Comparison of ENCODE assay signal across 8 cellular contexts in the genomic region with DNA sequence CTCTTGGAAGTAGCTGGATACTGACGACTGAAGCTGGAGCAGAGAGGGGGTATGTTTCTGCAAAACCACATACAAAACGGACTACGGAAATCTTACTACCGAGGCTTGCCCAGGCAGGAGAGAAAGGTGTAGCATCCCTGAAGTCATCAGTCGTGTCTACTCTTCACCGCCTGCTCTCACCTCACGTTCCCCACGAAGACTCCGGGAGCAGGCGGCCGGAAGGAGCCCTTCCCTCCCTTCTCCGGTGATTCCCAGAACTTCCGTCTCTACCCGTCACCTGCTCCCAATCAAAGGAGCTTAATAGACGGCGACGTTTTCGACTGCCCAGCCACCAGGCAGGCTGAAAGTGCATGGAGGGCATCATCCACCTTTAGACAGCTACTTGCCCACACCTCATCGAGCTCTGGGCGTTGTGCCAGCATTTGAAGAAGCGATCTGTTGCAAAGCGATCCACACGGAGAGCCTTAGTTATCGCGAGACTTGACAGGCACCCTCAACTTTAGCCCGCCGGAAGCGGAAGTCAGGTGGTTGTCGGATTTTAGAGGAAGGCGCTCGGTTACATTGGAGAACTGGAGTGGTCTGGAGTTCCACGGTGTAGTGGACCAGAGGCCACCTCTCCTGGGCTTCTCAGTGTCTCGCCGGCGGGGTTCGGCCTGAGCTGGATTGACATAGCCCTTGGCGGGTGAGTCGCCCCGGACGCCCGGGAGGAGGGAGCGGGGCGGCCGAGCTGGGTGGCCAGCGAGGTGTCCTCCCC. TPM values are rescaled to one million over a fixed set of nuclear protein-coding genes. Genes with fewer than 3 reads are reported as not detected.
DNase-seq lines count a peak whose midpoint lies in the region; ATAC-seq and TF ChIP-seq lines count a peak whose summit lies in the region.

A gene (plus strand): TSS at position 523 of the 754 bp plus-strand sequence. CDS start 2,809 bp downstream, outside the sequence.

- DNase-seq in BJ (ENCODE audit: low read depth) (peak; percentile 66), GM19240 (ENCODE audit: insufficient read length, low spot score) (peak; percentile 79), NCI-H526 (lab: John Stamatoyannopoulos, UW) (peak; percentile 92 to 94), dedifferentiated amniotic fluid mesenchymal stem cell (ENCODE audit: extremely low spot score) (peak; percentile 97), left kidney (ENCODE audit: low read depth, low spot score) (peak; percentile 99)
- DNase-seq in activated CD4-positive, alpha-beta T cell treated with anti-CD3 and anti-CD28 coated beads, Interleukin-2, amount 10 ng/mL, durations not matched to agents 24 days and 14 days: peak; percentile 97
- peak; percentile 89 to 91 for DNase-seq in stimulated activated CD4-positive, alpha-beta T cell treated with anti-CD3 and anti-CD28 coated beads, Interleukin-2, amount 100 ng/mL, for 24 hours

- POLR2A ChIA-PET in BJ (lab: Charles Lee): interaction anchor here (0.6 kb wide), 1 partner anchor 256 kb away, joined by 3 read pairs; no protein-coding TSS in a partner anchor

- peak within 1 kb of the TSS; percentile 97 for H3K4me3 Mint-ChIP-seq in activated CD4-positive, alpha-beta T cell treated with anti-CD3 and anti-CD28 coated beads, Interleukin-2, amount 10 ng/mL, durations not matched to agents 24 days and 14 days

- H3K4me3 ChIP-seq in BJ (ENCODE audit: low read depth, low read length): peak within 1 kb of the TSS; percentile 83

- TF ChIP-seq CTCF in BJ (IDR thresholded peaks at IDR 0.05; ENCODE audit: insufficient read depth, low read depth, low read length): no peak

- H3K36me3 ChIP-seq in BJ (ENCODE audit: control insufficient read depth, insufficient read depth, low read length): no peaks in the 10 kb centered on the region

- CTCF ChIA-PET in BJ (lab: Yijun Ruan, JAX): interaction anchor here (0.9 to 1.7 kb wide), 2 partner anchors 14 to 455 kb away, joined by 3 to 6 read pairs; no protein-coding TSS in a partner anchor

- peaks cover 27% of the 10 kb centered on the region for H3K36me3 Mint-ChIP-seq in activated CD4-positive, alpha-beta T cell treated with anti-CD3 and anti-CD28 coated beads, Interleukin-2, amount 10 ng/mL, durations not matched to agents 24 days and 14 days (ENCODE audit: low read depth)

- H3K27me3 ChIP-seq in BJ (ENCODE audit: control insufficient read depth, insufficient read depth, low read length): no peaks in the 10 kb centered on the region

- intact Hi-C loops in activated CD4-positive, alpha-beta T cell treated with anti-CD3 and anti-CD28 coated beads, Interleukin-2, amount 10 ng/mL, durations not matched to agents 24 days and 14 days (cut with micrococcal nuclease): loop anchor here (1.0 to 5.0 kb wide), 6 partner anchors 15 to 444 kb away; a partner anchor contains a TSS

- ATAC-seq in HG03460 (IDR thresholded peaks at IDR 0.05; ENCODE audit: unreplicated experiment): peak; percentile 96

- H3K9me3 Mint-ChIP-seq in activated CD4-positive, alpha-beta T cell treated with anti-CD3 and anti-CD28 coated beads, Interleukin-2, amount 10 ng/mL, durations not matched to agents 24 days and 14 days: no peaks in the 10 kb centered on the region

- H3K27ac Mint-ChIP-seq in activated CD4-positive, alpha-beta T cell treated with anti-CD3 and anti-CD28 coated beads, Interleukin-2, amount 10 ng/mL, durations not matched to agents 24 days and 14 days: peak within 1 kb of the TSS; percentile 95

- H3K4me1 Mint-ChIP-seq in activated CD4-positive, alpha-beta T cell treated with anti-CD3 and anti-CD28 coated beads, Interleukin-2, amount 10 ng/mL, durations not matched to agents 24 days and 14 days: peaks cover 27% of the 10 kb centered on the region

- H3K27me3 Mint-ChIP-seq in activated CD4-positive, alpha-beta T cell treated with anti-CD3 and anti-CD28 coated beads, Interleukin-2, amount 10 ng/mL, durations not matched to agents 24 days and 14 days: no peaks in the 10 kb centered on the region

RNA-seq across cellular contexts. Expression of the gene that starts here (rescaled TPM):
- polyA plus RNA-seq in BJ (2011; rRNA removed): 20.3 and 30.6 TPM in 2 replicates
- polyA minus RNA-seq in BJ (2011; rRNA and poly(A)+ RNA removed): 7.8 and 8.7 TPM in 2 replicates
- total RNA-seq in activated CD4-positive, alpha-beta T cell treated with anti-CD3 and anti-CD28 coated beads, Interleukin-2, amount 10 ng/mL, durations not matched to agents 24 days and 14 days: 23.9 and 26.4 TPM in 2 replicates

Comparison
In these comparisons a context has a peak if more than half of its experiments do, and no peak if none do; other contexts are left out.
1. Peak in every context shown above with its lines: DNase-seq, ATAC-seq and H3K4me3 ChIP-seq.